ENCODE assay signal across 1 cellular context in the genomic region with DNA sequence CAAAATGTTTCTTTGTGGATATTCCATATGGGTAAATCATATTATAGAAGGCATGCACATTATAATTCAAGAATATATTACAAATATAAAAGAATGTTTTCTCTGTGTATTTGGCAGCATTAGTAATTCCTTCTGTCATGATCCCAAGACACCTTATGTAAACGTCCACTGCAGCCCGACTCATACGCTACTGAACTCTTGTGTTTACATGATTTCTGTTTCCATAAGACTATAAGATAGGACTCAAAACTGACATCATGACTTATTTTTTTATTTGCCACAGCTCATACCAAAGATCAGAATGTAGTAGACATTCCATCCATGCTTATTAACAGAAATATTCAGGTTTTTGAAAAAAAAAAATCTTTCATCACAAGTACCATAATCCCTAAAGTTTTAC.
TF ChIP-seq lines count a peak whose summit lies in the region.

No MANE protein-coding gene starts in this region.

TF ChIP-seq in A549, 52 proteins besides CTCF, POLR2A, EP300 and RAD21 (continued from another document):
- no peak for TF ChIP-seq MAFK (IDR thresholded peaks at IDR 0.05; ENCODE audit: partially characterized antibody)
- no peak for TF ChIP-seq RCOR1 (IDR thresholded peaks at IDR 0.05; ENCODE audit: low read depth, low read length)
- TF ChIP-seq, protein P1, sequence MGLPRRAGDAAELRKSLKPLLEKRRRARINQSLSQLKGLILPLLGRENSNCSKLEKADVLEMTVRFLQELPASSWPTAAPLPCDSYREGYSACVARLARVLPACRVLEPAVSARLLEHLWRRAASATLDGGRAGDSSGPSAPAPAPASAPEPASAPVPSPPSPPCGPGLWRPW (IDR thresholded peaks at IDR 0.05) = no peak
- TF ChIP-seq EHF (CRISPR knock-in tag; IDR thresholded peaks at IDR 0.05) = no peak
- no peak for TF ChIP-seq POLR2AphosphoS2 (conservative IDR thresholded peaks at IDR 0.05; ENCODE audit: low read length)
- TF ChIP-seq, protein P2, sequence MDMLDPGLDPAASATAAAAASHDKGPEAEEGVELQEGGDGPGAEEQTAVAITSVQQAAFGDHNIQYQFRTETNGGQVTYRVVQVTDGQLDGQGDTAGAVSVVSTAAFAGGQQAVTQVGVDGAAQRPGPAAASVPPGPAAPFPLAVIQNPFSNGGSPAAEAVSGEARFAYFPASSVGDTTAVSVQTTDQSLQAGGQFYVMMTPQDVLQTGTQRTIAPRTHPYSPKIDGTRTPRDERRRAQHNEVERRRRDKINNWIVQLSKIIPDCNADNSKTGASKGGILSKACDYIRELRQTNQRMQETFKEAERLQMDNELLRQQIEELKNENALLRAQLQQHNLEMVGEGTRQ (IDR thresholded peaks at IDR 0.05) = no peak
- no peak for TF ChIP-seq HOXB5 (CRISPR knock-in tag; IDR thresholded peaks at IDR 0.05)
- TF ChIP-seq, protein P3, sequence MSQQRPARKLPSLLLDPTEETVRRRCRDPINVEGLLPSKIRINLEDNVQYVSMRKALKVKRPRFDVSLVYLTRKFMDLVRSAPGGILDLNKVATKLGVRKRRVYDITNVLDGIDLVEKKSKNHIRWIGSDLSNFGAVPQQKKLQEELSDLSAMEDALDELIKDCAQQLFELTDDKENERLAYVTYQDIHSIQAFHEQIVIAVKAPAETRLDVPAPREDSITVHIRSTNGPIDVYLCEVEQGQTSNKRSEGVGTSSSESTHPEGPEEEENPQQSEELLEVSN (IDR thresholded peaks at IDR 0.05; ENCODE audit: borderline replicate concordance, low read depth) = no peak
